Comparison of ENCODE assay signal across 17 cellular contexts in genomic region chr4:113457886-113458285, GRCh38.
DNase-seq lines count a peak whose midpoint lies in the region; ATAC-seq and TF ChIP-seq lines count a peak whose summit lies in the region.
"Had no signal": no experiment of that assay in that cellular context is flagged by ENCODE, and none has a peak within 500 bp of the region (broad histone marks: within the 10 kb centered on the region; RNA-seq: fewer than 3 reads in every experiment).

No MANE protein-coding gene starts in this region.

- no peak for DNase-seq in activated naive CD4-positive, alpha-beta T cell treated with anti-CD3 and anti-CD28 coated beads for 36 hours
- DNase-seq in T-helper 17 cell: no peak
- peak; percentile 30 for DNase-seq in kidney glomerular epithelial cell (lab: John Stamatoyannopoulos, UW)
- no peak for DNase-seq in stimulated activated effector memory CD8-positive, alpha-beta T cell treated with anti-CD3 and anti-CD28 coated beads, Interleukin-12 subunit alpha, Interleukin-12 subunit beta, amount 100 ng/mL, for 72 hours (ENCODE audit: low spot score in 2 of 2)
- no peak for DNase-seq in activated CD4-positive, alpha-beta T cell treated with anti-CD3 and anti-CD28 coated beads for 1 hour
- DNase-seq in NCI-H1417 treated with DMSO at 0.1 percent for 48 hours (lab: John Stamatoyannopoulos, UW): no peak
- no peak for DNase-seq in esophagus squamous epithelium (lab: John Stamatoyannopoulos, UW)
- DNase-seq: CD8-positive, alpha-beta T cell; GM23248; HCEC 1CT; NCI-H1436; NCI-H2081; NCI-H510A; NCI-H774 had no signal

- no peak overlapping the region for H3K4me3 Mint-ChIP-seq in activated naive CD4-positive, alpha-beta T cell treated with anti-CD3 and anti-CD28 coated beads, Interleukin-2, amount 50 U/mL, for 24 hours
- H3K4me3 Mint-ChIP-seq in activated naive CD4-positive, alpha-beta T cell treated with anti-CD3 and anti-CD28 coated beads for 36 hours: no peak overlapping the region
- no peak overlapping the region for H3K4me3 Mint-ChIP-seq in T-helper 17 cell
- H3K4me3 Mint-ChIP-seq in stimulated activated effector memory CD8-positive, alpha-beta T cell treated with anti-CD3 and anti-CD28 coated beads, Interleukin-12 subunit alpha, Interleukin-12 subunit beta, amount 100 ng/mL, for 72 hours: no peak overlapping the region
- H3K4me3 Mint-ChIP-seq: CD8-positive, alpha-beta T cell had no signal

- H3K27ac Mint-ChIP-seq in activated naive CD4-positive, alpha-beta T cell treated with anti-CD3 and anti-CD28 coated beads, Interleukin-2, amount 50 U/mL, for 24 hours: peak overlapping the region; percentile 86
- no peak overlapping the region for H3K27ac Mint-ChIP-seq in activated naive CD4-positive, alpha-beta T cell treated with anti-CD3 and anti-CD28 coated beads for 36 hours
- H3K27ac Mint-ChIP-seq in T-helper 17 cell: peak overlapping the region; percentile 34
- peak overlapping the region; percentile 55 for H3K27ac Mint-ChIP-seq in stimulated activated effector memory CD8-positive, alpha-beta T cell treated with anti-CD3 and anti-CD28 coated beads, Interleukin-12 subunit alpha, Interleukin-12 subunit beta, amount 100 ng/mL, for 72 hours
- H3K27ac Mint-ChIP-seq: CD8-positive, alpha-beta T cell had no signal

- no peak overlapping the region for H3K27ac ChIP-seq in esophagus squamous epithelium
- H3K27ac ChIP-seq: BLaER1, GM23248 had no signal

- peaks cover 22% of the 10 kb centered on the region for H3K4me1 Mint-ChIP-seq in activated naive CD4-positive, alpha-beta T cell treated with anti-CD3 and anti-CD28 coated beads, Interleukin-2, amount 50 U/mL, for 24 hours
- peaks cover 21% of the 10 kb centered on the region for H3K4me1 Mint-ChIP-seq in activated naive CD4-positive, alpha-beta T cell treated with anti-CD3 and anti-CD28 coated beads for 36 hours (ENCODE audit: low read depth)
- peaks cover 2% of the 10 kb centered on the region for H3K4me1 Mint-ChIP-seq in T-helper 17 cell
- peaks cover 13% of the 10 kb centered on the region for H3K4me1 Mint-ChIP-seq in stimulated activated effector memory CD8-positive, alpha-beta T cell treated with anti-CD3 and anti-CD28 coated beads, Interleukin-12 subunit alpha, Interleukin-12 subunit beta, amount 100 ng/mL, for 72 hours

- ATAC-seq in T-helper 17 cell: no peak
- ATAC-seq in stimulated activated effector memory CD8-positive, alpha-beta T cell treated with anti-CD3 and anti-CD28 coated beads, Interleukin-12 subunit alpha, Interleukin-12 subunit beta, amount 100 ng/mL, for 72 hours: no peak
- ATAC-seq: CD8-positive, alpha-beta T cell; Right ventricle myocardium inferior had no signal

- no peak for TF ChIP-seq POLR2A in esophagus squamous epithelium (IDR thresholded peaks at IDR 0.05)

- H3K36me3 Mint-ChIP-seq in activated naive CD4-positive, alpha-beta T cell treated with anti-CD3 and anti-CD28 coated beads, Interleukin-2, amount 50 U/mL, for 24 hours: peaks cover 34% of the 10 kb centered on the region
- peaks cover 46% of the 10 kb centered on the region for H3K36me3 Mint-ChIP-seq in activated naive CD4-positive, alpha-beta T cell treated with anti-CD3 and anti-CD28 coated beads for 36 hours (ENCODE audit: low read depth)
- peaks cover 16% of the 10 kb centered on the region for H3K36me3 Mint-ChIP-seq in T-helper 17 cell (ENCODE audit: low read depth)
- peaks cover 91% of the 10 kb centered on the region for H3K36me3 Mint-ChIP-seq in stimulated activated effector memory CD8-positive, alpha-beta T cell treated with anti-CD3 and anti-CD28 coated beads, Interleukin-12 subunit alpha, Interleukin-12 subunit beta, amount 100 ng/mL, for 72 hours

- peaks cover 0 to 56% (median 0%) of the 10 kb centered on the region in 3 donors for H3K36me3 ChIP-seq in esophagus squamous epithelium

- H3K4me1 ChIP-seq in esophagus squamous epithelium: peaks cover 0 to 10% (median 8%) of the 10 kb centered on the region in 3 donors
- H3K4me1 ChIP-seq: BLaER1 had no signal

- H3K4me3 ChIP-seq in esophagus squamous epithelium: no peak overlapping the region
- H3K4me3 ChIP-seq: BLaER1, GM23248 had no signal

- H3K27me3 Mint-ChIP-seq in activated naive CD4-positive, alpha-beta T cell treated with anti-CD3 and anti-CD28 coated beads, Interleukin-2, amount 50 U/mL, for 24 hours: no peaks in the 10 kb centered on the region
- no peaks in the 10 kb centered on the region for H3K27me3 Mint-ChIP-seq in activated naive CD4-positive, alpha-beta T cell treated with anti-CD3 and anti-CD28 coated beads for 36 hours (ENCODE audit: low read depth)
- H3K27me3 Mint-ChIP-seq in T-helper 17 cell: no peaks in the 10 kb centered on the region

- H3K9me3 Mint-ChIP-seq in activated naive CD4-positive, alpha-beta T cell treated with anti-CD3 and anti-CD28 coated beads, Interleukin-2, amount 50 U/mL, for 24 hours: no peaks in the 10 kb centered on the region
- no peaks in the 10 kb centered on the region for H3K9me3 Mint-ChIP-seq in activated naive CD4-positive, alpha-beta T cell treated with anti-CD3 and anti-CD28 coated beads for 36 hours
- no peaks in the 10 kb centered on the region for H3K9me3 Mint-ChIP-seq in stimulated activated effector memory CD8-positive, alpha-beta T cell treated with anti-CD3 and anti-CD28 coated beads, Interleukin-12 subunit alpha, Interleukin-12 subunit beta, amount 100 ng/mL, for 72 hours
- H3K9me3 Mint-ChIP-seq: CD8-positive, alpha-beta T cell had no signal

- no peaks in the 10 kb centered on the region for H3K27me3 ChIP-seq in esophagus squamous epithelium
- H3K27me3 ChIP-seq: BLaER1 had no signal

- intact Hi-C loops in activated naive CD4-positive, alpha-beta T cell treated with anti-CD3 and anti-CD28 coated beads for 36 hours (cut with micrococcal nuclease): no loop called here
- intact Hi-C loops in esophagus squamous epithelium (cut with DNase I): no loop called here

- CTCF ChIA-PET in activated naive CD4-positive, alpha-beta T cell treated with anti-CD3 and anti-CD28 coated beads for 36 hours (lab: Charles Lee): no interaction called here

- no peak for TF ChIP-seq CTCF in esophagus squamous epithelium (IDR thresholded peaks at IDR 0.05)

- H3K9me3 ChIP-seq in T-helper 17 cell (ENCODE audit: control insufficient read depth, low read length, poor library complexity, severe bottlenecking): no peaks in the 10 kb centered on the region
- H3K9me3 ChIP-seq in esophagus squamous epithelium: no peaks in the 10 kb centered on the region
- H3K9me3 ChIP-seq: BLaER1 had no signal
